ENCODE assay signal across 34 cellular contexts in genomic region chr5:51806677-51807076, GRCh38.
"Had no signal": no experiment of that assay in that cellular context is flagged by ENCODE, and none has a peak within 500 bp of the region (broad histone marks: within the 10 kb centered on the region; RNA-seq: fewer than 3 reads in every experiment).

No MANE protein-coding gene starts in this region.

- H3K4me3 Mint-ChIP-seq: activated B cell treated with CpG ODN at 0.5 μM for 24 hours; activated CD8-positive, alpha-beta T cell treated with anti-CD3 and anti-CD28 coated beads for 36 hours; activated naive CD8-positive, alpha-beta T cell; activated T-cell treated with anti-CD3 and anti-CD28 coated beads, Interleukin-2, amount 50 U/mL, for 4 hours; activated T-helper 17 cell treated with anti-CD3 and anti-CD28 coated beads, Interleukin-2, amount 50 U/mL, for 72 hours; effector memory CD8-positive, alpha-beta T cell; T-helper 17 cell; T-helper 2 cell treated with Interferon-gamma antibody and Interleukin-4, amounts not matched to agents 5 μg/mL and 100 μg/mL, for 36 hours had no signal

- H3K4me1 Mint-ChIP-seq: activated B cell treated with CpG ODN at 0.5 μM for 24 hours; activated T-helper 17 cell treated with anti-CD3 and anti-CD28 coated beads, Interleukin-2, amount 50 U/mL, for 72 hours; T-helper 17 cell had no signal

- H3K9me3 ChIP-seq: esophagus muscularis mucosa, gastrocnemius medialis, heart left ventricle had no signal

- H3K4me3 ChIP-seq: esophagus muscularis mucosa, gastrocnemius medialis, heart left ventricle had no signal

- H3K27ac ChIP-seq: brain microvascular endothelial cell, esophagus muscularis mucosa, foreskin keratinocyte, gastrocnemius medialis, heart left ventricle, WERI-Rb-1 had no signal

- H3K27me3 ChIP-seq: brain microvascular endothelial cell, esophagus muscularis mucosa, foreskin keratinocyte, gastrocnemius medialis, heart left ventricle had no signal

- H3K27me3 Mint-ChIP-seq: activated B cell treated with CpG ODN at 0.5 μM for 24 hours; activated CD8-positive, alpha-beta T cell treated with anti-CD3 and anti-CD28 coated beads for 36 hours; activated naive CD8-positive, alpha-beta T cell; activated T-helper 17 cell treated with anti-CD3 and anti-CD28 coated beads, Interleukin-2, amount 50 U/mL, for 72 hours; effector memory CD8-positive, alpha-beta T cell; T-helper 17 cell had no signal

- ATAC-seq: activated CD4-positive, CD25-positive, alpha-beta regulatory T cell treated with anti-CD3 and anti-CD28 coated beads, Interleukin-2, amount 50 U/mL, for 24 hours; activated CD8-positive, alpha-beta T cell treated with anti-CD3 and anti-CD28 coated beads for 36 hours; activated T-cell treated with anti-CD3 and anti-CD28 coated beads, Interleukin-2, amount 50 U/mL, for 4 hours; activated T-helper 17 cell treated with anti-CD3 and anti-CD28 coated beads, Interleukin-2, amount 50 U/mL, for 72 hours; effector memory CD8-positive, alpha-beta T cell; foreskin keratinocyte; gastrocnemius medialis; heart left ventricle; T-helper 17 cell had no signal

- H3K36me3 ChIP-seq: brain microvascular endothelial cell, esophagus muscularis mucosa, gastrocnemius medialis, heart left ventricle, WERI-Rb-1 had no signal

- DNase-seq: activated B cell treated with CpG ODN at 0.5 μM for 24 hours; activated CD4-positive, alpha-beta T cell treated with anti-CD3 and anti-CD28 coated beads for 48 hours; activated CD4-positive, alpha-beta T cell treated with anti-CD3 and anti-CD28 coated beads, Interleukin-2, amount 50 U/mL, for 1 hour; activated CD4-positive, alpha-beta T cell treated with anti-CD3 and anti-CD28 coated beads, Interleukin-2, amount 50 U/mL, for 48 hours; activated CD8-positive, alpha-beta memory T cell treated with anti-CD3 and anti-CD28 coated beads for 24 hours; activated CD8-positive, alpha-beta T cell treated with anti-CD3 and anti-CD28 coated beads for 36 hours; activated effector memory CD4-positive, alpha-beta T cell treated with Interleukin-2 at 50 U/mL for 16 hours; activated gamma-delta T cell treated with Interleukin-2 at 50 U/mL for 16 hours; activated naive CD4-positive, alpha-beta T cell treated with anti-CD3 and anti-CD28 coated beads, Interleukin-2, amount 50 U/mL, for 16 hours; activated naive CD4-positive, alpha-beta T cell treated with Interleukin-2 at 50 U/mL for 16 hours; activated T-cell treated with anti-CD3 and anti-CD28 coated beads, Interleukin-2, amount 50 U/mL, for 4 hours; amniotic stem cell; anterior cingulate cortex; brain microvascular endothelial cell; caudate nucleus; cortex of kidney; dermis blood vessel endothelial cell; effector CD4-positive, alpha-beta T cell; effector memory CD8-positive, alpha-beta T cell; erythroblast; foreskin keratinocyte; gastrocnemius medialis; glutamatergic neuron; heart left ventricle; T-helper 17 cell; T1000; WERI-Rb-1 had no signal

- FAIRE-seq: astrocyte, colon had no signal

- H3K4me1 ChIP-seq: esophagus muscularis mucosa, gastrocnemius medialis, heart left ventricle had no signal

- H3K36me3 Mint-ChIP-seq: activated naive CD8-positive, alpha-beta T cell had no signal

- H3K27ac Mint-ChIP-seq: activated B cell treated with CpG ODN at 0.5 μM for 24 hours; activated CD8-positive, alpha-beta T cell treated with anti-CD3 and anti-CD28 coated beads for 36 hours; activated naive CD8-positive, alpha-beta T cell; activated T-helper 17 cell treated with anti-CD3 and anti-CD28 coated beads, Interleukin-2, amount 50 U/mL, for 72 hours; effector memory CD8-positive, alpha-beta T cell; T-helper 17 cell; T-helper 2 cell treated with Interferon-gamma antibody and Interleukin-4, amounts not matched to agents 5 μg/mL and 100 μg/mL, for 36 hours had no signal
